Comparison of ENCODE assay signal across 1 cellular context in the genomic region with DNA sequence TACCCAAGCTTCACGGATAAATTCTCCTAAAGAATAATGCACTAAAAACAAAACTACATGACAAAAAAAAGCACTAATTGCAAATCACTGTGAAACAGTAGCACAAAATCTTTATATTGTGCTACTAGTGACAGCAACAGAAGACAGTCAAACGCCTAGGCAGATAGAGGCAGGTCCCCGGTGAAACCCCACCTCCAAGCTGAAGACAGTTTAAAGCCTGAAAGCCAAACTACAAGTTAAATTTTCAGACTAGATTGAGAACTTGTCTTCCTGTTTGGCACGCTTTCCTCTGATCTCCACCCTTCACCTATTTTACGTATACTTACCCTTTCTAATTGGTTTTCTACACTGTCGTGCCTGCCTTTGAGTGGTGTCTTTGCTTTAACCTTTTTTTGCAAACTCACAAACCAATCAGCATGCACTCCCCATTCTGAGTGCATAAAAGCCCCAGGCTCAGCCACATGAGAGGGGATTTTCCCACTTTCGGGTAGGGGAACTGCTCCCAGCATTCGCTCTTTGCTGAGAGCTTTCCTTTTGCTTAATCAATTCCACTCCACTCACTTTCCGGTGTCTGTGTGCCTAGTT.
TF ChIP-seq lines count a peak whose summit lies in the region.

No MANE protein-coding gene starts in this region.

TF ChIP-seq in H1, 55 proteins besides CTCF, POLR2A, EP300 and RAD21 (continued from another document):
- TF ChIP-seq ZNF274 (IDR thresholded peaks at IDR 0.05; ENCODE audit: borderline replicate concordance, extremely low read depth, low read length) (no peak), GTF2F1 (IDR thresholded peaks at IDR 0.05; ENCODE audit: borderline replicate concordance, low read depth, low read length) (no peak), CEBPB (IDR thresholded peaks at IDR 0.05; ENCODE audit: low read depth, low read length) (no peak), GABPA (IDR thresholded peaks at IDR 0.05; ENCODE audit: borderline replicate concordance, insufficient read depth, low read length) (no peak), KDM1A (IDR thresholded peaks at IDR 0.05; ENCODE audit: borderline replicate concordance, low read length) (no peak)
